9 cellular contexts compared by ENCODE assay signal in the genomic region with DNA sequence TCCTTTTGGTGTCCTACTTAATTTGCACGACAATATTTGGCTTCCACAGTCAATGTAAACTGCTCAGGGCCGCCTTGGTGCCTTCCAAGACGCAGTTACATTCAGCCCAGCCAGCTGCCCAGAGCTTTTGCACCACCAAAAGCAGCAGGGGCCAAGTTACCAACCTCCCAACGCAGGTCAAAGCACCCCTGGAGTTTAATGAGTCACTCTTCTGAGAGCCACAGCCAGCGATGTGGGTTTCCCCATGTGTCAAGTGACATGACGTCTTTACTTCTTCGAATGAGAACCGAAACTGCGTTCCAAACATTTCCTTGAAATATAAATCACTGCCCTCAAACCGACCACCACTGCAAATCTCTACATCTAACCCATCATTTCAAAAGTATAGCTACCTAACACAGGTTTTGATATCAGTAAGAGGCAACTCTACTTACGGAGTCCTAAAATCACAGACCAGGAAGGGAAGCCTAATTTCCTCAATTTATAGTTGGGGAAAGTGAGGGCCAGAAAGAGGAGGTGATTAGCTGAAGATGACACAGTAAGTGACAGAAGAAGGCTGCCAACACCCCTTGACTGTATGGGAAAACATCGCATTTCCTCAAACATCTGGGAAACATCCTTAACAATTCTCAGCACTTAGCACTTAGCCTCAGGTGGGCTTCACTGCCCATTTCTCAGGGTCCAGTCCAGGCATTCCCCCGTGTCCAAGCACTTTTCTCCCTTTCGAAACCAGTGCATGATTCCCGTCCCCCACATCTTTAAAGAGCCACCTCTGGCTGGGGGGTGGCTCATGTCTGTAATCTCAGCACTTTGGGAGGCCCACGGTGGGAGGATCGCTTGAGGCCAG. TPM values are rescaled to one million over a fixed set of nuclear protein-coding genes. Genes with fewer than 3 reads are reported as not detected.
DNase-seq lines count a peak whose midpoint lies in the region; ATAC-seq, FAIRE-seq and TF ChIP-seq lines count a peak whose summit lies in the region.
"Had no signal": no experiment of that assay in that cellular context is flagged by ENCODE, and none has a peak within 500 bp of the region (broad histone marks: within the 10 kb centered on the region; RNA-seq: fewer than 3 reads in every experiment).

No MANE protein-coding gene starts in this region.

- POLR2A ChIA-PET in endothelial cell of umbilical vein (lab: Charles Lee): no interaction called here

- H3K79me2 ChIP-seq in endothelial cell of umbilical vein (ENCODE audit: control insufficient read depth, insufficient read depth, low read length): peaks cover 2% of the 10 kb centered on the region

- dilution Hi-C loops in endothelial cell of umbilical vein (cut with MboI; ENCODE audit: extremely low pct_ligation_motif_present, low sequenced_read_pairs): no loop called here

- peaks cover 67% of the 10 kb centered on the region for H3K4me1 ChIP-seq in HUES48 (ENCODE audit: control insufficient read depth, insufficient read depth, low read length)
- peaks cover 26% of the 10 kb centered on the region for H3K4me1 ChIP-seq in endothelial cell of umbilical vein (ENCODE audit: control insufficient read depth, extremely low read depth, insufficient read depth, low read length)
- peaks cover 6 to 15% of the 10 kb centered on the region in 2 donors for H3K4me1 ChIP-seq in thyroid gland

- FAIRE-seq in endothelial cell of umbilical vein (lab: Jason Lieb, UNC): peak; percentile 33

- peak overlapping the region; percentile 14; the same call in 1 of the 2 replicates for H3K4me3 ChIP-seq in GM08714 (ENCODE audit: low read length)
- H3K4me3 ChIP-seq in HUES48 (ENCODE audit: low read depth, low read length): peak overlapping the region; percentile 21; the same call in 1 of the 2 replicates
- no peak overlapping the region for H3K4me3 ChIP-seq in endothelial cell of umbilical vein (replicated peaks in 1 of 3; ENCODE audit: insufficient read depth in 1 of 3, low read depth in 1 of 3, low read length in 3 of 3)
- H3K4me3 ChIP-seq in thyroid gland (replicated peaks in 1 of 3): no peak overlapping the region

- H3K27ac ChIP-seq in HUES48 (ENCODE audit: low read depth, low read length) (peak overlapping the region; percentile 85), endothelial cell of umbilical vein (ENCODE audit: insufficient read depth, low read depth, low read length) (no peak overlapping the region), thyroid gland (no peak overlapping the region)
- H3K27ac ChIP-seq: VCaP had no signal

- CTCF ChIA-PET in endothelial cell of umbilical vein (lab: Charles Lee): interaction anchor here (0.7 to 1.3 kb wide), 2 partner anchors 8 to 24 kb away, joined by 3 to 4 read pairs; partner anchors contain the start of gene MB21D2

- H3K9me3 ChIP-seq in HUES48 (ENCODE audit: control insufficient read depth, insufficient read depth, low read length) (no peaks in the 10 kb centered on the region), endothelial cell of umbilical vein (replicated peaks; ENCODE audit: control insufficient read depth, insufficient read depth, low read length) (no peaks in the 10 kb centered on the region), thyroid gland (no peaks in the 10 kb centered on the region)

- H3K36me3 ChIP-seq in HUES48 (ENCODE audit: control insufficient read depth, insufficient read depth, low read length) (no peaks in the 10 kb centered on the region), endothelial cell of umbilical vein (ENCODE audit: control insufficient read depth in 2 of 2, extremely low read depth in 1 of 2, insufficient read depth in 2 of 2, low read length in 2 of 2) (no peaks in the 10 kb centered on the region), thyroid gland (no peaks in the 10 kb centered on the region)

- WGBS in thyroid gland, 2 donors: 76 to 82% methylated on average over 17 of the region's 17 CpGs

- BruUV-seq in endothelial cell of umbilical vein (replicated peaks; lab: Mats Ljungman, UMichigan): no TSS peak

- no peak for TF ChIP-seq CTCF in endothelial cell of umbilical vein (IDR thresholded peaks at IDR 0.05; ENCODE audit: extremely low read depth in 1 of 2, insufficient read depth in 1 of 2, low read depth in 1 of 2, low read length in 2 of 2)
- no peak for TF ChIP-seq CTCF in thyroid gland (IDR thresholded peaks at IDR 0.05)

- H3K9me1 ChIP-seq in endothelial cell of umbilical vein (replicated peaks; ENCODE audit: control insufficient read depth, extremely low read depth, insufficient read depth, low read length): no peaks in the 10 kb centered on the region

- intact Hi-C loops in endothelial cell of umbilical vein (cut with micrococcal nuclease): no loop called here
- intact Hi-C loops in thyroid gland (cut with DNase I): no loop called here

- no peak overlapping the region for H2AFZ ChIP-seq in endothelial cell of umbilical vein (ENCODE audit: low read depth, low read length)

- H3K9ac ChIP-seq in HUES48 (ENCODE audit: low read depth, low read length) (no peak overlapping the region), endothelial cell of umbilical vein (replicated peaks; ENCODE audit: extremely low read depth, insufficient read depth, low read length) (no peak overlapping the region)

- DNase-seq in endothelial cell of umbilical vein (ENCODE audit: low read depth, low spot score) (peak; percentile 44), non-pigmented ciliary epithelial cell (ENCODE audit: low read depth) (peak; percentile 97), thyroid gland (no peak), NCI-H1694 treated with DMSO at 0.1 percent for 48 hours (lab: John Stamatoyannopoulos, UW) (no peak)

- TF ChIP-seq POLR2A in endothelial cell of umbilical vein (IDR thresholded peaks at IDR 0.05; ENCODE audit: low read depth, low read length) (no peak), thyroid gland (IDR thresholded peaks at IDR 0.05) (no peak)

- H3K27me3 ChIP-seq in HUES48 (ENCODE audit: control insufficient read depth, insufficient read depth, low read length) (no peaks in the 10 kb centered on the region), endothelial cell of umbilical vein (ENCODE audit: control insufficient read depth in 2 of 2, insufficient read depth in 2 of 2, low read length in 2 of 2) (no peaks in the 10 kb centered on the region), thyroid gland (no peaks in the 10 kb centered on the region)

- no peaks in the 10 kb centered on the region for H4K20me1 ChIP-seq in endothelial cell of umbilical vein (replicated peaks; ENCODE audit: control insufficient read depth, extremely low read depth, insufficient read depth, low read length)

- H3K4me2 ChIP-seq in endothelial cell of umbilical vein (ENCODE audit: insufficient read depth, low read length): no peak overlapping the region

- ATAC-seq in GM21737 (IDR thresholded peaks at IDR 0.05; ENCODE audit: unreplicated experiment): peak; percentile 97
- ATAC-seq in activated CD4-positive, CD25-positive, alpha-beta regulatory T cell treated with anti-CD3 and anti-CD28 coated beads, Interleukin-2, amount 50 U/mL, for 24 hours: peak; percentile 93

TF ChIP-seq in endothelial cell of umbilical vein, 7 proteins besides CTCF, POLR2A, EP300 and RAD21:
- TF ChIP-seq, protein P1, sequence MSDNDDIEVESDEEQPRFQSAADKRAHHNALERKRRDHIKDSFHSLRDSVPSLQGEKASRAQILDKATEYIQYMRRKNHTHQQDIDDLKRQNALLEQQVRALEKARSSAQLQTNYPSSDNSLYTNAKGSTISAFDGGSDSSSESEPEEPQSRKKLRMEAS (IDR thresholded peaks at IDR 0.05; ENCODE audit: insufficient read depth, insufficient read length): no peak
- no peak for TF ChIP-seq MYC (IDR thresholded peaks at IDR 0.05; ENCODE audit: low read depth, low read length)
- TF ChIP-seq POLR2AphosphoS5 (IDR thresholded peaks at IDR 0.05; ENCODE audit: insufficient read depth, low read depth, low read length): no peak
- no peak for TF ChIP-seq EZH2 (IDR thresholded peaks at IDR 0.05; ENCODE audit: borderline replicate concordance, low read depth, low read length, severe bottlenecking)
- no peak for TF ChIP-seq FOS (IDR thresholded peaks at IDR 0.05; ENCODE audit: borderline replicate concordance, insufficient read depth, low read length)
- TF ChIP-seq GATA2 (IDR thresholded peaks at IDR 0.05; ENCODE audit: insufficient read depth, insufficient read length, low read depth, low read length): no peak
- TF ChIP-seq JUN (IDR thresholded peaks at IDR 0.05; ENCODE audit: borderline replicate concordance, insufficient read depth, insufficient read length, low read depth): no peak
TF ChIP-seq in endothelial cell of umbilical vein: peak in this region for 0.

RNA-seq across cellular contexts. Expression of gene MB21D2, which starts 24.5 kb away (rescaled TPM):
- total RNA-seq in endothelial cell of umbilical vein (7.2 and 7.4 TPM in 2 replicates), thyroid gland (1 to 10 TPM; 3.4 to 5.2 (median 3.9) TPM)
- polyA plus RNA-seq in endothelial cell of umbilical vein: 6.7 TPM in 2 replicates
- polyA plus RNA-seq in endothelial cell of umbilical vein (2011; cell fraction: cytosol; rRNA removed): 6.0 and 6.2 TPM in 2 replicates
- 5.4 and 5.7 TPM in 2 replicates for polyA plus RNA-seq in endothelial cell of umbilical vein (2011; cell fraction: nucleus; rRNA removed)
- polyA plus RNA-seq in endothelial cell of umbilical vein (2012): 5.0 and 7.3 TPM in 2 replicates
- polyA minus RNA-seq in endothelial cell of umbilical vein: 14.9 and 15.9 TPM in 2 replicates
- polyA minus RNA-seq in endothelial cell of umbilical vein (2011; cell fraction: cytosol; rRNA and poly(A)+ RNA removed): 2.9 TPM
- 9.6 and 10.3 TPM in 2 replicates for polyA minus RNA-seq in endothelial cell of umbilical vein (2011; cell fraction: nucleus; rRNA and poly(A)+ RNA removed)

Comparison
In these comparisons a context has a peak if more than half of its experiments do, and no peak if none do; other contexts are left out.
1. H3K4me3 ChIP-seq: peak in GM08714 (single experiment) and HUES48 (single experiment); none in endothelial cell of umbilical vein (0 of 3) and thyroid gland (0 of 3).
2. DNase-seq: peak in endothelial cell of umbilical vein (single experiment) and non-pigmented ciliary epithelial cell (single experiment); none in thyroid gland (0 of 2) and NCI-H1694 treated with DMSO at 0.1 percent for 48 hours (single experiment).